Comparison of ENCODE assay signal across 11 cellular contexts in genomic region chr6:30779850-30780641, GRCh38. TPM values are rescaled to one million over a fixed set of nuclear protein-coding genes. Genes with fewer than 3 reads are reported as not detected.
DNase-seq lines count a peak whose midpoint lies in the region; ATAC-seq and TF ChIP-seq lines count a peak whose summit lies in the region.
"Had no signal": no experiment of that assay in that cellular context is flagged by ENCODE, and none has a peak within 500 bp of the region (broad histone marks: within the 10 kb centered on the region; RNA-seq: fewer than 3 reads in every experiment).

No MANE protein-coding gene starts in this region.

- no peaks in the 10 kb centered on the region for H4K20me1 ChIP-seq in fibroblast of lung (ENCODE audit: control insufficient read depth, extremely low read depth, insufficient read depth, low read length)

- H3K4me2 ChIP-seq in fibroblast of lung (ENCODE audit: extremely low read depth, insufficient read depth, low read length) = no peak overlapping the region

- TF ChIP-seq CTCF in A673 (conservative IDR thresholded peaks at IDR 0.05; ENCODE audit: low read depth, low read length) = no peak
- no peak for TF ChIP-seq CTCF in Peyer's patch (IDR thresholded peaks at IDR 0.05)
- TF ChIP-seq CTCF in fibroblast of lung (conservative IDR thresholded peaks at IDR 0.05 in 1 of 2, IDR thresholded peaks at IDR 0.05 in 1 of 2; ENCODE audit: low read depth in 1 of 2, low read length in 2 of 2) = no peak
- TF ChIP-seq CTCF in prostate gland (IDR thresholded peaks at IDR 0.05) = no peak

- H3K4me3 ChIP-seq in A673 (ENCODE audit: low read depth, low read length, poor library complexity, severe bottlenecking) = no peak overlapping the region
- H3K4me3 ChIP-seq in Peyer's patch = no peak overlapping the region
- H3K4me3 ChIP-seq in fibroblast of lung (replicated peaks in 1 of 4; ENCODE audit: control extremely low read depth in 1 of 4, insufficient read depth in 1 of 4, low read depth in 3 of 4, low read length in 4 of 4) = no peak overlapping the region
- no peak overlapping the region for H3K4me3 ChIP-seq in prostate gland

- POLR2A ChIA-PET in A673 (lab: Charles Lee; ENCODE audit: low non-redundant PET) = interaction anchor here (0.7 kb wide), 1 partner anchor 11 kb away, joined by 3 read pairs; no protein-coding TSS in a partner anchor

- no peaks in the 10 kb centered on the region for H3K36me3 ChIP-seq in A673 (ENCODE audit: insufficient read depth, low read length, poor library complexity, severe bottlenecking)
- H3K36me3 ChIP-seq in Peyer's patch = no peaks in the 10 kb centered on the region
- H3K36me3 ChIP-seq in fibroblast of lung (ENCODE audit: control insufficient read depth, insufficient read depth, low read length) = no peaks in the 10 kb centered on the region
- no peaks in the 10 kb centered on the region for H3K36me3 ChIP-seq in prostate gland

- DNase-seq in A673 (ENCODE audit: low spot score) (no peak), Peyer's patch (no peak), fibroblast of lung (ENCODE audit: low read depth in 2 of 2) (no peak), prostate gland (ENCODE audit: low spot score) (no peak), cerebellar cortex (ENCODE audit: low spot score) (no peak)
- DNase-seq in stimulated activated CD4-positive, alpha-beta T cell treated with anti-CD3 and anti-CD28 coated beads, Interleukin-15, amount 100 ng/mL, for 24 hours = no peak
- DNase-seq in NK-92 treated with Interleukin-12 subunit alpha and Interleukin-12 subunit beta, amount 100 ng/mL, for 24 hours (lab: John Stamatoyannopoulos, UW) = no peak
- DNase-seq: COR-L47, NCI-H2171, T-helper 1 cell had no signal

- H3K9me3 ChIP-seq in A673 (ENCODE audit: low read depth, low read length, poor library complexity, severe bottlenecking) (no peaks in the 10 kb centered on the region), Peyer's patch (no peaks in the 10 kb centered on the region), fibroblast of lung (ENCODE audit: control insufficient read depth, insufficient read depth, low read depth, low read length) (no peaks in the 10 kb centered on the region), prostate gland (no peaks in the 10 kb centered on the region)

- no peak for TF ChIP-seq POLR2A in Peyer's patch (IDR thresholded peaks at IDR 0.05)
- TF ChIP-seq POLR2A in prostate gland (IDR thresholded peaks at IDR 0.05) = no peak

- H3K9ac ChIP-seq in fibroblast of lung (ENCODE audit: insufficient read depth, low read length) = no peak overlapping the region

- H3K27me3 ChIP-seq in A673 (replicated peaks; ENCODE audit: insufficient read depth, low read depth, low read length, poor library complexity) = no peaks in the 10 kb centered on the region
- H3K27me3 ChIP-seq in Peyer's patch = no peaks in the 10 kb centered on the region
- H3K27me3 ChIP-seq in fibroblast of lung (ENCODE audit: control insufficient read depth, insufficient read depth, low read length) = no peaks in the 10 kb centered on the region
- no peaks in the 10 kb centered on the region for H3K27me3 ChIP-seq in prostate gland (replicated peaks; ENCODE audit: insufficient read depth)

- H3K79me2 ChIP-seq in fibroblast of lung (ENCODE audit: control insufficient read depth, insufficient read depth, low read length) = no peaks in the 10 kb centered on the region

- no peak overlapping the region for H2AFZ ChIP-seq in fibroblast of lung (ENCODE audit: low read length)

- WGBS in prostate gland = 81% methylated on average over 10 of the region's 10 CpGs

- no peak for ATAC-seq in HG03045 (IDR thresholded peaks at IDR 0.05; ENCODE audit: unreplicated experiment)

- CTCF ChIA-PET in A673 (lab: Charles Lee) = no interaction called here

- no TSS peak for BruUV-seq in A673 (replicated peaks; lab: Mats Ljungman, UMichigan)

- intact Hi-C loops in A673 (cut with micrococcal nuclease; ENCODE audit: unreplicated experiment) (loop anchor here (2.0 kb wide), 1 partner anchor 35 kb away; the partner anchor contains the start of gene IER3), prostate gland (cut with DNase I) (loop anchor here (5.0 kb wide), 2 partner anchors 38 to 47 kb away; partner anchors contain the start of genes FLOT1 and IER3)

- H3K4me1 ChIP-seq in A673 (ENCODE audit: insufficient read depth, low read length, poor library complexity, severe bottlenecking) (peaks cover 44% of the 10 kb centered on the region), Peyer's patch (peaks cover 0 to 25% (median 2%) of the 10 kb centered on the region in 4 donors), fibroblast of lung (ENCODE audit: control insufficient read depth, extremely low read depth, insufficient read depth, low read length) (peaks cover 37% of the 10 kb centered on the region), prostate gland (replicated peaks) (peaks cover 21% of the 10 kb centered on the region)

- H3K27ac ChIP-seq in A673 (ENCODE audit: low read depth, low read length, poor library complexity, severe bottlenecking) (peak overlapping the region; percentile 65), Peyer's patch (peak overlapping the region in 3 of 4 donors; percentile 39 to 46 (median 39)), fibroblast of lung (ENCODE audit: insufficient read depth, low read length) (peak overlapping the region; percentile 93), prostate gland (peak overlapping the region; percentile 51 to 61)

RNA-seq across cellular contexts. Expression of gene IER3, which starts 35.7 kb away (rescaled TPM):
- total RNA-seq in A673 (2021) = 33.5 and 34.6 TPM in 2 replicates
- 10 to 100 TPM in 3 of 4 donors, 1 to 10 TPM in 1; 6.7 to 16.4 (median 13.2) TPM for total RNA-seq in Peyer's patch
- 42.9 and 43.3 TPM in 2 replicates for total RNA-seq in fibroblast of lung
- 34.2 and 102 TPM in 2 replicates for polyA plus RNA-seq in fibroblast of lung
- polyA plus RNA-seq in fibroblast of lung (2012) = 44.9 and 125 TPM in 2 replicates
- 8.1 and 14.4 TPM in 2 replicates for polyA minus RNA-seq in fibroblast of lung (ENCODE audit: low replicate concordance)
- 10 to 100 TPM; 13.9 to 26.4 TPM for total RNA-seq in prostate gland

RNA-seq across cellular contexts. Expression of gene FLOT1, which starts 37.6 kb away (rescaled TPM):
- total RNA-seq in A673 (2021) (116 and 120 TPM in 2 replicates), Peyer's patch (100 to 1,000 TPM in 2 of 4 donors, 10 to 100 TPM in 2; 74.1 to 151 (median 100) TPM), fibroblast of lung (136 and 180 TPM in 2 replicates), prostate gland (100 to 1,000 TPM; 117 to 133 TPM)
- 301 TPM in 2 replicates for polyA plus RNA-seq in fibroblast of lung
- 219 and 223 TPM in 2 replicates for polyA plus RNA-seq in fibroblast of lung (2012)
- polyA minus RNA-seq in fibroblast of lung (ENCODE audit: low replicate concordance) = 145 and 206 TPM in 2 replicates

RNA-seq across cellular contexts. Expression of gene TUBB, which starts 59.9 kb away (rescaled TPM):
- total RNA-seq in A673 (2021) = 1,864 and 1,936 TPM in 2 replicates
- total RNA-seq in Peyer's patch = 100 to 1,000 TPM in 1 of 4 donors, 10 to 100 TPM in 3; 69.9 to 188 (median 95.6) TPM
- 432 and 551 TPM in 2 replicates for total RNA-seq in fibroblast of lung
- 1,493 and 2,513 TPM in 2 replicates for polyA plus RNA-seq in fibroblast of lung
- 1,291 and 2,040 TPM in 2 replicates for polyA plus RNA-seq in fibroblast of lung (2012)
- 2,570 and 3,657 TPM in 2 replicates for polyA minus RNA-seq in fibroblast of lung (ENCODE audit: low replicate concordance)
- total RNA-seq in prostate gland = 100 to 1,000 TPM; 196 to 270 TPM

Comparison
In these comparisons a context has a peak if more than half of its experiments do, and no peak if none do; other contexts are left out.
1. H3K27ac ChIP-seq: peak in every context shown above with its lines; median percentile 93 in fibroblast of lung; 65 in A673; 56 in prostate gland; 39 in Peyer's patch.